ENCODE assay signal across 12 cellular contexts in genomic region chr12:107736914-107737313, GRCh38. TPM values are rescaled to one million over a fixed set of nuclear protein-coding genes. Genes with fewer than 3 reads are reported as not detected.
A peak's percentile ranks its signal among the peaks of the same experiment; 100 is the strongest.
DNase-seq lines count a peak whose midpoint lies in the region; ATAC-seq and TF ChIP-seq lines count a peak whose summit lies in the region.
"Had no signal": no experiment of that assay in that cellular context is flagged by ENCODE, and none has a peak within 500 bp of the region (broad histone marks: within the 10 kb centered on the region; RNA-seq: fewer than 3 reads in every experiment).

No MANE protein-coding gene starts in this region.

- H3K23ac ChIP-seq in mesendoderm (ENCODE audit: low read length), result no peak overlapping the region

- H3K18ac ChIP-seq in mesendoderm (ENCODE audit: low read length), result no peak overlapping the region

- no peaks in the 10 kb centered on the region for H3K9me3 ChIP-seq in mucosa of descending colon

- intact Hi-C loops in mucosa of descending colon (cut with DNase I, micrococcal nuclease), result no loop called here

- no peak overlapping the region for H4K8ac ChIP-seq in mesendoderm (ENCODE audit: low read depth, low read length)

- no peak overlapping the region for H3K27ac ChIP-seq in mesendoderm (ENCODE audit: low read depth, low read length)

- no peak overlapping the region for H2BK5ac ChIP-seq in mesendoderm (ENCODE audit: low read length)

- H3K27me3 ChIP-seq in mesendoderm (ENCODE audit: insufficient read depth, low read length, poor library complexity), result no peaks in the 10 kb centered on the region

- H3K56ac ChIP-seq in mesendoderm (ENCODE audit: low read length), result no peak overlapping the region

- DNase-seq in mucosa of descending colon (no peak), dedifferentiated amniotic fluid mesenchymal stem cell (ENCODE audit: extremely low spot score) (no peak), mesendoderm (no peak), NCI-H128 (lab: John Stamatoyannopoulos, UW; ENCODE audit: unreplicated experiment) (no peak), activated T-cell treated with anti-CD3 and anti-CD28 coated beads for 4 hours (no peak)
- DNase-seq: GOT3, PC-3 had no signal

- H3K4me3 ChIP-seq in mucosa of descending colon (no peak overlapping the region), mesendoderm (ENCODE audit: low read length) (no peak overlapping the region)

- H2BK15ac ChIP-seq in mesendoderm (replicated peaks; ENCODE audit: low read depth), result no peak overlapping the region

- H2BK120ac ChIP-seq in mesendoderm (ENCODE audit: low read depth, low read length), result no peak overlapping the region

- no peaks in the 10 kb centered on the region for H3K79me1 ChIP-seq in mesendoderm (ENCODE audit: low read length)

- ATAC-seq in GM18861 (IDR thresholded peaks at IDR 0.05; ENCODE audit: unreplicated experiment) (peak; percentile 98), GM21825 (IDR thresholded peaks at IDR 0.05; ENCODE audit: unreplicated experiment) (peak; percentile 86), mucosa of descending colon (peak; percentile 75)
- ATAC-seq: PC-3 had no signal

- H3K79me2 ChIP-seq in mesendoderm (ENCODE audit: control insufficient read depth, insufficient read depth, low read length), result no peaks in the 10 kb centered on the region

- peaks cover 28 to 61% (median 53%) of the 10 kb centered on the region in 3 donors for H3K4me1 Mint-ChIP-seq in IgD-negative memory B cell

- H3K4me3 Mint-ChIP-seq in IgD-negative memory B cell, result peak overlapping the region; percentile 27 to 85 (median 72)

- no peak overlapping the region for H3K4ac ChIP-seq in mesendoderm (ENCODE audit: low read depth, low read length)

- no peak overlapping the region for H2AK5ac ChIP-seq in mesendoderm (ENCODE audit: low read length)

- H3K27ac Mint-ChIP-seq in IgD-negative memory B cell, result peak overlapping the region; percentile 93 to 100 (median 100)
- H3K27ac Mint-ChIP-seq: activated T-helper 2 cell treated with anti-CD3 and anti-CD28 coated beads, Interferon-gamma antibody, Interleukin-2, Interleukin-4, amounts not matched to agents 10 μg/mL and 5 μg/mL and 100 μg/mL, durations not matched to agents 14 hours and 24 hours and 36 hours had no signal

- H3K4me2 ChIP-seq in mesendoderm (ENCODE audit: low read length), result no peak overlapping the region

- peaks cover 0 to 4% (median 0%) of the 10 kb centered on the region in 3 donors for H3K9me3 Mint-ChIP-seq in IgD-negative memory B cell
- H3K9me3 Mint-ChIP-seq: activated T-helper 2 cell treated with anti-CD3 and anti-CD28 coated beads, Interferon-gamma antibody, Interleukin-2, Interleukin-4, amounts not matched to agents 10 μg/mL and 5 μg/mL and 100 μg/mL, durations not matched to agents 14 hours and 24 hours and 36 hours had no signal

- H3K9ac ChIP-seq in mesendoderm (ENCODE audit: low read length), result no peak overlapping the region

- no peak for TF ChIP-seq CTCF in mucosa of descending colon (IDR thresholded peaks at IDR 0.05)

- H3K4me1 ChIP-seq in mucosa of descending colon (ENCODE audit: low read depth) (no peaks in the 10 kb centered on the region), mesendoderm (ENCODE audit: control insufficient read depth, low read depth, low read length) (no peaks in the 10 kb centered on the region)

- no CpG with 5 or more reads among the region's 4 CpGs for whole genome bisulfite sequencing in mesendoderm (ENCODE audit: extremely low coverage, insufficient coverage, low lambda C conversion rate)

- peaks cover 5% of the 10 kb centered on the region for H3K36me3 ChIP-seq in mucosa of descending colon (ENCODE audit: low read depth)
- H3K36me3 ChIP-seq in mesendoderm (ENCODE audit: control insufficient read depth, insufficient read depth, low read length), result peaks cover 18% of the 10 kb centered on the region

- H4K5ac ChIP-seq in mesendoderm (ENCODE audit: low read length), result no peak overlapping the region

- no peaks in the 10 kb centered on the region for H3K27me3 Mint-ChIP-seq in IgD-negative memory B cell

- peaks cover 42% of the 10 kb centered on the region for H3K36me3 Mint-ChIP-seq in IgD-negative memory B cell

RNA-seq across cellular contexts. Expression of gene PRDM4, which starts 24.0 kb away (rescaled TPM):
- polyA plus RNA-seq in IgD-negative memory B cell, result 65.1 TPM
- 10 to 100 TPM; 38.4 to 44.4 (median 39.9) TPM for total RNA-seq in mucosa of descending colon
- polyA plus RNA-seq in mesendoderm (2013, experiment 1 of 2), result 12.1 TPM
- 11.8 TPM for polyA plus RNA-seq in mesendoderm (2013, experiment 2 of 2)

RNA-seq across cellular contexts. Expression of gene ASCL4, which starts 37.6 kb away (rescaled TPM):
- polyA plus RNA-seq in IgD-negative memory B cell, result not detected
- not detected for total RNA-seq in mucosa of descending colon
- polyA plus RNA-seq in mesendoderm (2013, experiment 1 of 2), result not detected
- polyA plus RNA-seq in mesendoderm (2013, experiment 2 of 2), result not detected
- total RNA-seq: activated T-helper 2 cell treated with anti-CD3 and anti-CD28 coated beads, Interferon-gamma antibody, Interleukin-2, Interleukin-4, amounts not matched to agents 10 μg/mL and 5 μg/mL and 100 μg/mL, durations not matched to agents 14 hours and 24 hours and 36 hours; PC-3 had no signal
- polyA plus RNA-seq: neural cell had no signal

RNA-seq across cellular contexts. Expression of gene PWP1, which starts 51.3 kb away (rescaled TPM):
- polyA plus RNA-seq in IgD-negative memory B cell, result 111 TPM
- 10 to 100 TPM; 18.4 to 31.8 (median 22.4) TPM for total RNA-seq in mucosa of descending colon
- 91.8 TPM for polyA plus RNA-seq in mesendoderm (2013, experiment 1 of 2)
- polyA plus RNA-seq in mesendoderm (2013, experiment 2 of 2), result 94.8 TPM
